ENCODE assay signal across 26 cellular contexts in the genomic region with DNA sequence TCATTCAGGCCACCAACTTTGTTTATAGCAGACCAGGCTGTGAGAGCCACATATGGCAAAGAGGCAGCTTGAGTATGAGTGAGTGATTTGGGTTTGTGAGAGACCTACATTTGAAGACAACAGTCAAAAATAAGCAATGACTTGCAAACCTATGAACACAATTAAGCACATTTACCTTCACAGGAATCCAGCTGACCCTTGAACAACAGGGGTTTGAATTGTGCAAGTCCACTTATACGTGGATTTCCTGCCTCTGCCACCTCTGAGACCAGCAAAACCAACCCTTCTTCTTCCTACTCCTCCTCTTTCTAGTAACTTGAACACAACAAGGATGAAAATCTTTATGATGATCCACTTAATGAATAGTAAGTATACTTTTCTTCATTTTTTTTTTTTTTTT. TPM values are rescaled to one million over a fixed set of nuclear protein-coding genes. Genes with fewer than 3 reads are reported as not detected.
DNase-seq lines count a peak whose midpoint lies in the region; ATAC-seq, FAIRE-seq and TF ChIP-seq lines count a peak whose summit lies in the region.
"Had no signal": no experiment of that assay in that cellular context is flagged by ENCODE, and none has a peak within 500 bp of the region (broad histone marks: within the 10 kb centered on the region; RNA-seq: fewer than 3 reads in every experiment).

No MANE protein-coding gene starts in this region.

- H3K36me3 Mint-ChIP-seq in activated B cell treated with CpG ODN at 0.5 μM for 24 hours (ENCODE audit: low read depth) (peaks cover 46% of the 10 kb centered on the region), memory B cell (peaks cover 27% of the 10 kb centered on the region)

- H3K9me3 Mint-ChIP-seq in activated B cell treated with CpG ODN at 0.5 μM for 24 hours, result no peaks in the 10 kb centered on the region
- peaks cover 3% of the 10 kb centered on the region for H3K9me3 Mint-ChIP-seq in memory B cell
- H3K9me3 Mint-ChIP-seq: CD8-positive, alpha-beta T cell had no signal

- no peak overlapping the region for H3K9ac ChIP-seq in Loucy (ENCODE audit: low read depth, low read length, poor library complexity, severe bottlenecking)

- H3K27me3 ChIP-seq in Loucy (ENCODE audit: insufficient read depth, low read length, poor library complexity, severe bottlenecking) (no peaks in the 10 kb centered on the region), lower lobe of right lung (ENCODE audit: low read depth) (no peaks in the 10 kb centered on the region)

- H3K4me3 Mint-ChIP-seq in activated B cell treated with CpG ODN at 0.5 μM for 24 hours, result no peak overlapping the region
- no peak overlapping the region for H3K4me3 Mint-ChIP-seq in memory B cell
- H3K4me3 Mint-ChIP-seq: CD8-positive, alpha-beta T cell had no signal

- intact Hi-C loops in activated B cell treated with CpG ODN at 0.5 μM for 24 hours (cut with micrococcal nuclease) (no loop called here), lower lobe of right lung (cut with DNase I) (no loop called here)

- H3K36me3 ChIP-seq in Loucy (ENCODE audit: insufficient read depth, low read length) (no peaks in the 10 kb centered on the region), lower lobe of right lung (peaks cover 16% of the 10 kb centered on the region)

- no peak overlapping the region for H3K27ac ChIP-seq in lower lobe of right lung
- H3K27ac ChIP-seq: C4-2B, SK-N-MC had no signal

- peak overlapping the region; percentile 10 for H3K27ac Mint-ChIP-seq in activated B cell treated with CpG ODN at 0.5 μM for 24 hours
- H3K27ac Mint-ChIP-seq in memory B cell, result peak overlapping the region; percentile 86
- H3K27ac Mint-ChIP-seq: CD8-positive, alpha-beta T cell had no signal

- no peak for TF ChIP-seq POLR2A in GM12891 (IDR thresholded peaks at IDR 0.05; ENCODE audit: low read depth, low read length)

- H3K4me3 ChIP-seq in Loucy (ENCODE audit: low read length, poor library complexity, severe bottlenecking) (no peak overlapping the region), lower lobe of right lung (no peak overlapping the region)
- H3K4me3 ChIP-seq: SK-N-MC had no signal

- H3F3A ChIP-seq in Loucy (ENCODE audit: low read depth), result no peaks in the 10 kb centered on the region

- TF ChIP-seq CTCF in Loucy (conservative IDR thresholded peaks at IDR 0.05; ENCODE audit: low read length) (no peak), activated B cell treated with CpG ODN at 0.5 μM for 24 hours (IDR thresholded peaks at IDR 0.05) (no peak), lower lobe of right lung (IDR thresholded peaks at IDR 0.05) (no peak)

- H3K9me3 ChIP-seq in Loucy (ENCODE audit: insufficient read depth, low read depth, low read length) (no peaks in the 10 kb centered on the region; the same call in 1 of the 2 replicates), lower lobe of right lung (no peaks in the 10 kb centered on the region)
- H3K9me3 ChIP-seq: Caco-2 had no signal

- no peaks in the 10 kb centered on the region for H3K9me2 ChIP-seq in Loucy (replicated peaks; ENCODE audit: low read depth, low read length)

- ATAC-seq in activated B cell treated with CpG ODN at 0.5 μM for 24 hours (ENCODE audit: low read depth), result no peak
- no peak for ATAC-seq in memory B cell (ENCODE audit: low read depth)
- no peak for ATAC-seq in lower lobe of right lung
- no peak for ATAC-seq in HG03196 (IDR thresholded peaks at IDR 0.05; ENCODE audit: unreplicated experiment)
- ATAC-seq: CD8-positive, alpha-beta T cell had no signal

- no peaks in the 10 kb centered on the region for H4K20me1 ChIP-seq in Loucy (ENCODE audit: insufficient read depth, low read length, poor library complexity, severe bottlenecking)

- H3K79me2 ChIP-seq in Loucy (ENCODE audit: insufficient read depth, low read length), result no peaks in the 10 kb centered on the region

- peaks cover 44% of the 10 kb centered on the region for H3K4me1 ChIP-seq in Loucy (ENCODE audit: insufficient read depth, low read length, poor library complexity, severe bottlenecking)
- no peaks in the 10 kb centered on the region for H3K4me1 ChIP-seq in lower lobe of right lung

- no peak overlapping the region for H2AFZ ChIP-seq in Loucy (ENCODE audit: low read length)

- DNase-seq in GM12891 (ENCODE audit: insufficient read length, low spot score), result no peak
- DNase-seq in activated B cell treated with CpG ODN at 0.5 μM for 24 hours, result no peak
- DNase-seq in memory B cell (ENCODE audit: low spot score in 2 of 2), result no peak
- DNase-seq in lower lobe of right lung, result no peak
- DNase-seq in NOMO-1 treated with dmso at 0.1 percent for 144 hours (lab: John Stamatoyannopoulos, UW; ENCODE audit: unreplicated experiment), result no peak
- DNase-seq: Caco-2; CD8-positive, alpha-beta T cell; DMS 273 treated with DMSO at 0.1 percent for 48 hours; DMS79; EL; GF-D8; KBM-7; MM.1S; NCI-H1048; NCI-H1417; NCI-H1694; NCI-H2081; NCI-H2227 treated with DMSO at 0.1 percent for 48 hours; NCI-H526 treated with DMSO at 0.1 percent for 48 hours; SIG-M5 had no signal

- CTCF ChIA-PET in activated B cell treated with CpG ODN at 0.5 μM for 24 hours (lab: Charles Lee), result interaction anchor here (1.5 to 3.9 kb wide), 3 partner anchors 9 to 69 kb away, joined by 4 to 13 read pairs (median 4); no protein-coding TSS in a partner anchor

- H3K27me3 Mint-ChIP-seq in activated B cell treated with CpG ODN at 0.5 μM for 24 hours (no peaks in the 10 kb centered on the region), memory B cell (no peaks in the 10 kb centered on the region)

- H3K4me1 Mint-ChIP-seq in activated B cell treated with CpG ODN at 0.5 μM for 24 hours (peaks cover 24% of the 10 kb centered on the region), memory B cell (peaks cover 16% of the 10 kb centered on the region)

- H3K4me2 ChIP-seq in Loucy (ENCODE audit: low read depth, low read length, poor library complexity, severe bottlenecking), result peak overlapping the region; percentile 69

- peak; percentile 45 for FAIRE-seq in GM12891 (lab: Jason Lieb, UNC)
- FAIRE-seq: H54, RCC 7860 had no signal

- POLR2A ChIA-PET in activated B cell treated with CpG ODN at 0.5 μM for 24 hours (lab: Charles Lee), result interaction anchor here (0.7 kb wide), 2 partner anchors 9 to 66 kb away, joined by 4 to 7 read pairs; no protein-coding TSS in a partner anchor

TF ChIP-seq in GM12891, 5 proteins besides CTCF, POLR2A, EP300 and RAD21:
- TF ChIP-seq POLR2AphosphoS5 (IDR thresholded peaks at IDR 0.05; ENCODE audit: low read depth, low read length) (no peak), SPI1 (IDR thresholded peaks at IDR 0.05; ENCODE audit: low read depth, low read length) (no peak), PAX5 (IDR thresholded peaks at IDR 0.05; ENCODE audit: insufficient read depth, low read length, severe bottlenecking) (no peak), TAF1 (IDR thresholded peaks at IDR 0.05; ENCODE audit: low read depth, low read length) (no peak), POU2F2 (IDR thresholded peaks at IDR 0.05; ENCODE audit: low read depth, low read length) (no peak)

RNA-seq across cellular contexts. Expression of a gene that starts 10.1 kb away (rescaled TPM):
- 6.8 TPM for polyA plus RNA-seq in GM12891 (2012; ENCODE audit: low read depth, missing spikeins)
- total RNA-seq in activated B cell treated with CpG ODN at 0.5 μM for 24 hours (9.9 and 11.2 TPM in 2 replicates), lower lobe of right lung (4.1 TPM)

RNA-seq across cellular contexts. Expression of a gene that starts 10.2 kb away (rescaled TPM):
- polyA plus RNA-seq in GM12891 (2012; ENCODE audit: low read depth, missing spikeins), result 7.3 TPM
- total RNA-seq in activated B cell treated with CpG ODN at 0.5 μM for 24 hours (28.4 and 31.1 TPM in 2 replicates), lower lobe of right lung (10.7 TPM)
